Comparison of ENCODE assay signal across 8 cellular contexts in the genomic region with DNA sequence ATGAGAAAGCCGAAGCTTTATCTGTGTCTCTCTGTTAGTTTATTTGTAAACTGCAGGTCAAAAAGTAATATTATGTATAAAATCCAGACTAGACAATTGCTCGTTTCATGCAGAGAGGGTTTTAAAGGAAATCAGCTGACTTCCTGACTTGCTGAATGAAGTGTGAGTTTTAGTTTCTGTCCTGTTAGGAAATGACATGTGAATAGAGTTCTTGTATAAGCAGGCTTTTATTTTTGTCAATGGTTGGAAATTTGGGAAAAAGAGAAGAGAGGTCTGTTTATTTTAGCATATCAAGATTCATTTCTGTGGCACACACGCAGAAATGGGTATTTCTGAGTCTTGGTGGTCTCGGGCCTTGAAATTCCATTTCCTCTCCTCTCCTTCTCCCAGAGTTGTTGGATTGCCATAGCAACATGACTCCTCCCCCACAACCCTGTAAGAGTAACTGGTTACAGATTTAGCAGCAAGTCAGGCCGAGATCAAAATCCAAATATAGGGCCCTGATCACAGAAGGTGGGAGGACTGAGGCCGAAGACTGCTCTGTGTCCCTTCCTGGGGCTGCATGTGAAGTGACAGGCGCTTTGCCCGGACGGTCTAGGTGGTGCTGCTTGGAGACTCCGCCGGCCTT.
DNase-seq lines count a peak whose midpoint lies in the region; ATAC-seq and TF ChIP-seq lines count a peak whose summit lies in the region.

No MANE protein-coding gene starts in this region.

- H3K4me1 ChIP-seq in ectodermal cell (ENCODE audit: control insufficient read depth, insufficient read depth, low read length) (peaks cover 15% of the 10 kb centered on the region), thoracic aorta (ENCODE audit: control insufficient read depth in 1 of 2, low read depth in 2 of 2) (peaks cover 38 to 77% of the 10 kb centered on the region in 2 donors)

- ATAC-seq in GM18505 (IDR thresholded peaks at IDR 0.05; ENCODE audit: unreplicated experiment) (peak; percentile 63), HG02763 (IDR thresholded peaks at IDR 0.05; ENCODE audit: unreplicated experiment) (peak; percentile 67), T-cell (replicated peaks in 1 of 4) (peak; percentile 73 to 88 (median 78)), thoracic aorta (ENCODE audit: insufficient number of reproducible peaks, low FRiP score, low read depth) (no peak)

- H3K9me3 ChIP-seq in ectodermal cell (ENCODE audit: control insufficient read depth, low read length) (no peaks in the 10 kb centered on the region), thoracic aorta (no peaks in the 10 kb centered on the region)

- CTCF ChIA-PET in T-cell (lab: Charles Lee): interaction anchor here in 1 of 2 donors (2.2 to 2.4 kb wide), 2 partner anchors 64 to 146 kb away, joined by 7 to 9 read pairs; no protein-coding TSS in a partner anchor

- no peaks in the 10 kb centered on the region for H3K27me3 ChIP-seq in ectodermal cell (ENCODE audit: control insufficient read depth, insufficient read depth, low read length, poor library complexity, severe bottlenecking)
- H3K27me3 ChIP-seq in thoracic aorta (replicated peaks; ENCODE audit: insufficient read depth): no peaks in the 10 kb centered on the region

- H3K36me3 ChIP-seq in ectodermal cell (ENCODE audit: control insufficient read depth, insufficient read depth, low read length) (no peaks in the 10 kb centered on the region), thoracic aorta (no peaks in the 10 kb centered on the region)

- H3K4me3 Mint-ChIP-seq in T-cell: peak overlapping the region; percentile 67 to 78 (median 71)

- peak overlapping the region; percentile 82 for H3K27ac ChIP-seq in ectodermal cell (ENCODE audit: insufficient read depth, low read depth, low read length, poor library complexity, severe bottlenecking)
- H3K27ac ChIP-seq in thoracic aorta: peak overlapping the region; percentile 67 to 69

- 78% methylated on average over 11 of the region's 11 CpGs for WGBS in ectodermal cell, 2 experiments

- no peak for TF ChIP-seq CTCF in thoracic aorta (IDR thresholded peaks at IDR 0.05)

- H3K36me3 Mint-ChIP-seq in T-cell: peaks cover 4% of the 10 kb centered on the region

- POLR2A ChIA-PET in T-cell (lab: Charles Lee): interaction anchor here in 1 of 2 donors (0.7 kb wide), 1 partner anchor 61 kb away, joined by 3 read pairs; the partner anchor contains the start of gene SAMD4A

- no peak overlapping the region for H3K4me3 ChIP-seq in ectodermal cell (ENCODE audit: insufficient read depth, low read depth, low read length)
- H3K4me3 ChIP-seq in thoracic aorta: peak overlapping the region; percentile 59

- H3K4me1 Mint-ChIP-seq in T-cell: peaks cover 49 to 56% (median 50%) of the 10 kb centered on the region in 3 donors

- no peaks in the 10 kb centered on the region for H3K27me3 Mint-ChIP-seq in T-cell

- DNase-seq in T-cell: peak in 23 of 34 experiments; percentile 6 to 48 (median 27)
- peak; percentile 52 for DNase-seq in midbrain (lab: John Stamatoyannopoulos, UW)
- DNase-seq in thoracic aorta (ENCODE audit: low spot score): peak; percentile 47
- DNase-seq in effector CD8-positive, alpha-beta T cell (lab: John Stamatoyannopoulos, UW): no peak
- DNase-seq in COR-L47 (lab: John Stamatoyannopoulos, UW): no peak

- H3K9me3 Mint-ChIP-seq in T-cell: peaks cover 0 to 4% (median 2%) of the 10 kb centered on the region in 3 donors

- TF ChIP-seq POLR2A in GM18505 (IDR thresholded peaks at IDR 0.05; ENCODE audit: borderline replicate concordance, extremely low read depth, insufficient read depth, insufficient read length): no peak

- H3K27ac Mint-ChIP-seq in T-cell: peak overlapping the region; percentile 86 to 98

Comparison
In these comparisons a context has a peak if more than half of its experiments do, and no peak if none do; other contexts are left out.
1. DNase-seq: peak in T-cell (23 of 34), midbrain (single experiment) and thoracic aorta (single experiment); none in effector CD8-positive, alpha-beta T cell (single experiment) and COR-L47 (single experiment).